In the genomic region with DNA sequence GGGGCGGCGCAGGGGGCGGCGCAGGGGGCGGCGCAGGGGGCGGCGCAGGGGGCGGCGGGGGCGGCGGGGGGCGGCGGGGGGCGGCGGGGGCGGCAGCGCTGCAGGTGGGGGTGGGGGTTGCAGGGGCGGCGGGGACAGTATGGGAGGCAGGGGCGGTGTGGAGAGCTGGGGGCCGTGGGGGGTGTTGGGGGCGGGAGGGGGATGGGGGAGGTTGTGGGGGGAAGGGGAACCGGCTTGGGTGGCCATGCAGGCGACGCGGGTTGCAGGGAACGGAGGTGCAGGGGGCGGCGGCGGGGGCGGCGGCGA, we compare ENCODE assay signal across 1 cellular context.
TF ChIP-seq lines count a peak whose summit lies in the region.

No MANE protein-coding gene starts in this region.

TF ChIP-seq in GM23338, 12 proteins besides CTCF, POLR2A, EP300 and RAD21 (continued from another document):
- TF ChIP-seq ZNF462 (CRISPR knock-in tag; IDR thresholded peaks at IDR 0.05), result no peak
